28 cellular contexts compared by ENCODE assay signal in the genomic region with DNA sequence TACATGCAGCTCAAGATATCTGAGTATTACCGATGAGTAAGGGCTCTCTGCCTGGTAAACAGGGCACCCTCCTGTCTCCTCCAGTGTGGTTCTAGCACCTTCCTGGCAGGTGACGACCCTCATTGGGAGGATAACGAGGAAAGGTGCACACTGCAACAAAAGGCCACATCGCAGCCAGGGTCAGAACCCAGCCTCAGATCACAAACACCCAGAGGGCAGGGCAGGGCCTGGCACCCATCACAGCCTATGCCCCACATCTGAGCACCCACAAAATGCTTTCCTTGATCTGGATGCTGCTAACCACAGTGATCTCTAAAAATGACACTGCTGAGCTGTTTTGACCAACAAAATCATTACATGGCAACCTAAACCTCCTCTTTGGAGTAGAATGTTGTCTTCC.
"Had no signal": no experiment of that assay in that cellular context is flagged by ENCODE, and none has a peak within 500 bp of the region (broad histone marks: within the 10 kb centered on the region; RNA-seq: fewer than 3 reads in every experiment).

No MANE protein-coding gene starts in this region.

- H3K36me3 Mint-ChIP-seq: activated naive CD8-positive, alpha-beta T cell treated with anti-CD3 and anti-CD28 coated beads, Interleukin-2, amount 10 ng/mL, durations not matched to agents 7 days and 5 days had no signal

- H3K27me3 ChIP-seq: adrenal gland, body of pancreas, Peyer's patch, SJCRH30 had no signal

- H3K27ac Mint-ChIP-seq: activated CD8-positive, alpha-beta T cell treated with anti-CD3 and anti-CD28 coated beads for 36 hours; activated naive CD8-positive, alpha-beta T cell treated with anti-CD3 and anti-CD28 coated beads, Interleukin-2, amount 10 ng/mL, durations not matched to agents 7 days and 5 days; activated T-cell treated with anti-CD3 and anti-CD28 coated beads, Interleukin-2, amount 50 U/mL, for 72 hours; activated T-helper 2 cell treated with anti-CD3 and anti-CD28 coated beads, Interferon-gamma antibody, Interleukin-2, Interleukin-4, amounts not matched to agents 10 μg/mL and 5 μg/mL and 100 μg/mL, durations not matched to agents 14 hours and 24 hours and 36 hours; T-helper 1 cell treated with Interleukin-12 subunit alpha and Interleukin-12 subunit beta and Interleukin-4 antibody, amounts not matched to agents 30 μg/mL and 1 μg/mL, for 36 hours had no signal

- H3K4me3 Mint-ChIP-seq: activated CD8-positive, alpha-beta T cell treated with anti-CD3 and anti-CD28 coated beads for 36 hours; activated naive CD8-positive, alpha-beta T cell treated with anti-CD3 and anti-CD28 coated beads, Interleukin-2, amount 10 ng/mL, durations not matched to agents 7 days and 5 days; activated T-cell treated with anti-CD3 and anti-CD28 coated beads, Interleukin-2, amount 50 U/mL, for 72 hours; T-helper 1 cell treated with Interleukin-12 subunit alpha and Interleukin-12 subunit beta and Interleukin-4 antibody, amounts not matched to agents 30 μg/mL and 1 μg/mL, for 36 hours had no signal

- ATAC-seq: activated CD4-positive, CD25-positive, alpha-beta regulatory T cell treated with anti-CD3 and anti-CD28 coated beads, Interleukin-2, amount 50 U/mL, for 24 hours; activated CD8-positive, alpha-beta T cell treated with anti-CD3 and anti-CD28 coated beads for 36 hours; activated T-cell treated with anti-CD3 and anti-CD28 coated beads, Interleukin-2, amount 50 U/mL, for 72 hours; body of pancreas; SK-N-SH treated with all-trans-retinoic acid at 6 μM for 48 hours had no signal

- FAIRE-seq: bronchial epithelial cell had no signal

- H3K9me3 ChIP-seq: adrenal gland, body of pancreas, Peyer's patch, SJCRH30 had no signal

- H3K4me3 ChIP-seq: adrenal gland, body of pancreas, Peyer's patch, SJCRH30 had no signal

- H3K27ac ChIP-seq: adrenal gland, body of pancreas, Peyer's patch, RWPE1, SJCRH30 had no signal

- DNase-seq: activated CD4-positive, alpha-beta T cell treated with anti-CD3 and anti-CD28 coated beads for 4 hours; activated CD8-positive, alpha-beta memory T cell treated with anti-CD3 and anti-CD28 coated beads, Interleukin-2, amount 50 U/mL, for 4 hours; activated CD8-positive, alpha-beta T cell treated with anti-CD3 and anti-CD28 coated beads for 36 hours; activated gamma-delta T cell treated with Interleukin-2 at 50 U/mL for 16 hours; activated naive CD4-positive, alpha-beta T cell treated with anti-CD3 and anti-CD28 coated beads, Interleukin-2, amount 50 U/mL, for 16 hours; activated naive CD8-positive, alpha-beta T cell treated with anti-CD3 and anti-CD28 coated beads, Interleukin-2, amount 10 ng/mL, durations not matched to agents 7 days and 5 days; activated T-cell treated with anti-CD3 and anti-CD28 coated beads, Interleukin-2, amount 50 U/mL, for 72 hours; adrenal gland; anterior cingulate cortex; body of pancreas; Kasumi-1; KBM-7; NCI-H1105 treated with DMSO at 0.1 percent for 48 hours; NCI-H1436 treated with DMSO at 0.1 percent for 48 hours; NCI-H187; NCI-H2081; NCI-H510A treated with DMSO at 0.1 percent for 48 hours; NCI-H69; NK-92 treated with Interleukin-12 subunit alpha and Interleukin-12 subunit beta, amount 100 ng/mL, for 24 hours; Peyer's patch; Right ventricle myocardium superior; SJCRH30 had no signal

- H3K9me3 Mint-ChIP-seq: activated CD8-positive, alpha-beta T cell treated with anti-CD3 and anti-CD28 coated beads for 36 hours; activated naive CD8-positive, alpha-beta T cell treated with anti-CD3 and anti-CD28 coated beads, Interleukin-2, amount 10 ng/mL, durations not matched to agents 7 days and 5 days; activated T-cell treated with anti-CD3 and anti-CD28 coated beads, Interleukin-2, amount 50 U/mL, for 72 hours; activated T-helper 2 cell treated with anti-CD3 and anti-CD28 coated beads, Interferon-gamma antibody, Interleukin-2, Interleukin-4, amounts not matched to agents 10 μg/mL and 5 μg/mL and 100 μg/mL, durations not matched to agents 14 hours and 24 hours and 36 hours; T-helper 1 cell treated with Interleukin-12 subunit alpha and Interleukin-12 subunit beta and Interleukin-4 antibody, amounts not matched to agents 30 μg/mL and 1 μg/mL, for 36 hours had no signal

- H3K27me3 Mint-ChIP-seq: activated CD8-positive, alpha-beta T cell treated with anti-CD3 and anti-CD28 coated beads for 36 hours; activated naive CD8-positive, alpha-beta T cell treated with anti-CD3 and anti-CD28 coated beads, Interleukin-2, amount 10 ng/mL, durations not matched to agents 7 days and 5 days had no signal
